ENCODE assay signal across 1 cellular context in the genomic region with DNA sequence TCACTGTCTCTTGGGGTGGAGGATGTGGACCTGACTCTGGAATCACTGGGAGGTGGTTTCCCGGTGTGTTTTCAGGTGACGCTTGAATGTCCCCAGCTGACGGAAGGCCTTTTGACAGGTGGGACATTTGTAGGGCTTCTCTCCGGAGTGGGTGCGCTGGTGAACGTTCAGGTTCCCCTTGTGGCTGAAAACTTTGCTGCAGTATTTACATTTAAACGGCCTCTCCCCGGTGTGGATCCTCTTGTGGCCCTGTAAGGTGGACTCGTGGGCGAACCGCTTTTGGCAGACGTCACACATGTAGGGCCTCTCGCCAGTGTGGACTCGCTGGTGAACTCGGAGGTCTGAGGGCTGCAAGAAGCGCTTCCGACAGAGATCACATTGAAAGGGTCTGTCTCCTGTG.
TF ChIP-seq lines count a peak whose summit lies in the region.

No MANE protein-coding gene starts in this region.

TF ChIP-seq in GM23338, 12 proteins besides CTCF, POLR2A, EP300 and RAD21:
- TF ChIP-seq NANOG (IDR thresholded peaks at IDR 0.05; ENCODE audit: borderline replicate concordance) (no peak), ZNF331 (CRISPR knock-in tag; IDR thresholded peaks at IDR 0.05; ENCODE audit: low read depth) (no peak), JUNB (IDR thresholded peaks at IDR 0.05; ENCODE audit: unreplicated experiment) (no peak), ZNF114 (CRISPR knock-in tag; IDR thresholded peaks at IDR 0.05) (no peak), POLR2AphosphoS5 (IDR thresholded peaks at IDR 0.05; ENCODE audit: low read depth) (no peak), STAT1 (IDR thresholded peaks at IDR 0.05; ENCODE audit: unreplicated experiment) (no peak), CREB1 (CRISPR knock-in tag; IDR thresholded peaks at IDR 0.05; ENCODE audit: low read depth) (no peak), EZH2 (IDR thresholded peaks at IDR 0.05; ENCODE audit: low read depth, unreplicated experiment) (no peak), EZH2phosphoT487 (IDR thresholded peaks at IDR 0.05; ENCODE audit: unreplicated experiment) (no peak)
- TF ChIP-seq, protein P1, sequence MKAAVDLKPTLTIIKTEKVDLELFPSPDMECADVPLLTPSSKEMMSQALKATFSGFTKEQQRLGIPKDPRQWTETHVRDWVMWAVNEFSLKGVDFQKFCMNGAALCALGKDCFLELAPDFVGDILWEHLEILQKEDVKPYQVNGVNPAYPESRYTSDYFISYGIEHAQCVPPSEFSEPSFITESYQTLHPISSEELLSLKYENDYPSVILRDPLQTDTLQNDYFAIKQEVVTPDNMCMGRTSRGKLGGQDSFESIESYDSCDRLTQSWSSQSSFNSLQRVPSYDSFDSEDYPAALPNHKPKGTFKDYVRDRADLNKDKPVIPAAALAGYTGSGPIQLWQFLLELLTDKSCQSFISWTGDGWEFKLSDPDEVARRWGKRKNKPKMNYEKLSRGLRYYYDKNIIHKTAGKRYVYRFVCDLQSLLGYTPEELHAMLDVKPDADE (IDR thresholded peaks at IDR 0.05): no peak
- TF ChIP-seq, protein P2, sequence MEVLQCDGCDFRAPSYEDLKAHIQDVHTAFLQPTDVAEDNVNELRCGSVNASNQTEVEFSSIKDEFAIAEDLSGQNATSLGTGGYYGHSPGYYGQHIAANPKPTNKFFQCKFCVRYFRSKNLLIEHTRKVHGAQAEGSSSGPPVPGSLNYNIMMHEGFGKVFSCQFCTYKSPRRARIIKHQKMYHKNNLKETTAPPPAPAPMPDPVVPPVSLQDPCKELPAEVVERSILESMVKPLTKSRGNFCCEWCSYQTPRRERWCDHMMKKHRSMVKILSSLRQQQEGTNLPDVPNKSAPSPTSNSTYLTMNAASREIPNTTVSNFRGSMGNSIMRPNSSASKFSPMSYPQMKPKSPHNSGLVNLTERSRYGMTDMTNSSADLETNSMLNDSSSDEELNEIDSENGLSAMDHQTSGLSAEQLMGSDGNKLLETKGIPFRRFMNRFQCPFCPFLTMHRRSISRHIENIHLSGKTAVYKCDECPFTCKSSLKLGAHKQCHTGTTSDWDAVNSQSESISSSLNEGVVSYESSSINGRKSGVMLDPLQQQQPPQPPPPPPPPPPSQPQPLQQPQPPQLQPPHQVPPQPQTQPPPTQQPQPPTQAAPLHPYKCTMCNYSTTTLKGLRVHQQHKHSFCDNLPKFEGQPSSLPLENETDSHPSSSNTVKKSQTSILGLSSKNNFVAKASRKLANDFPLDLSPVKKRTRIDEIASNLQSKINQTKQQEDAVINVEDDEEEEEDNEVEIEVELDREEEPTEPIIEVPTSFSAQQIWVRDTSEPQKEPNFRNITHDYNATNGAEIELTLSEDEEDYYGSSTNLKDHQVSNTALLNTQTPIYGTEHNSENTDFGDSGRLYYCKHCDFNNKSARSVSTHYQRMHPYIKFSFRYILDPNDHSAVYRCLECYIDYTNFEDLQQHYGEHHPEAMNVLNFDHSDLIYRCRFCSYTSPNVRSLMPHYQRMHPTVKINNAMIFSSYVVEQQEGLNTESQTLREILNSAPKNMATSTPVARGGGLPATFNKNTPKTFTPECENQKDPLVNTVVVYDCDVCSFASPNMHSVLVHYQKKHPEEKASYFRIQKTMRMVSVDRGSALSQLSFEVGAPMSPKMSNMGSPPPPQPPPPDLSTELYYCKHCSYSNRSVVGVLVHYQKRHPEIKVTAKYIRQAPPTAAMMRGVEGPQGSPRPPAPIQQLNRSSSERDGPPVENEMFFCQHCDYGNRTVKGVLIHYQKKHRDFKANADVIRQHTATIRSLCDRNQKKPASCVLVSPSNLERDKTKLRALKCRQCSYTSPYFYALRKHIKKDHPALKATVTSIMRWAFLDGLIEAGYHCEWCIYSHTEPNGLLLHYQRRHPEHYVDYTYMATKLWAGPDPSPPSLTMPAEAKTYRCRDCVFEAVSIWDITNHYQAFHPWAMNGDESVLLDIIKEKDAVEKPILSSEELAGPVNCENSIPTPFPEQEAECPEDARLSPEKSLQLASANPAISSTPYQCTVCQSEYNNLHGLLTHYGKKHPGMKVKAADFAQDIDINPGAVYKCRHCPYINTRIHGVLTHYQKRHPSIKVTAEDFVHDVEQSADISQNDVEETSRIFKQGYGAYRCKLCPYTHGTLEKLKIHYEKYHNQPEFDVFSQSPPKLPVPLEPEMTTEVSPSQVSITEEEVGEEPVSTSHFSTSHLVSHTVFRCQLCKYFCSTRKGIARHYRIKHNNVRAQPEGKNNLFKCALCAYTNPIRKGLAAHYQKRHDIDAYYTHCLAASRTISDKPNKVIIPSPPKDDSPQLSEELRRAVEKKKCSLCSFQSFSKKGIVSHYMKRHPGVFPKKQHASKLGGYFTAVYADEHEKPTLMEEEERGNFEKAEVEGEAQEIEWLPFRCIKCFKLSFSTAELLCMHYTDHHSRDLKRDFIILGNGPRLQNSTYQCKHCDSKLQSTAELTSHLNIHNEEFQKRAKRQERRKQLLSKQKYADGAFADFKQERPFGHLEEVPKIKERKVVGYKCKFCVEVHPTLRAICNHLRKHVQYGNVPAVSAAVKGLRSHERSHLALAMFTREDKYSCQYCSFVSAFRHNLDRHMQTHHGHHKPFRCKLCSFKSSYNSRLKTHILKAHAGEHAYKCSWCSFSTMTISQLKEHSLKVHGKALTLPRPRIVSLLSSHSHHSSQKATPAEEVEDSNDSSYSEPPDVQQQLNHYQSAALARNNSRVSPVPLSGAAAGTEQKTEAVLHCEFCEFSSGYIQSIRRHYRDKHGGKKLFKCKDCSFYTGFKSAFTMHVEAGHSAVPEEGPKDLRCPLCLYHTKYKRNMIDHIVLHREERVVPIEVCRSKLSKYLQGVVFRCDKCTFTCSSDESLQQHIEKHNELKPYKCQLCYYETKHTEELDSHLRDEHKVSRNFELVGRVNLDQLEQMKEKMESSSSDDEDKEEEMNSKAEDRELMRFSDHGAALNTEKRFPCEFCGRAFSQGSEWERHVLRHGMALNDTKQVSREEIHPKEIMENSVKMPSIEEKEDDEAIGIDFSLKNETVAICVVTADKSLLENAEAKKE (CRISPR knock-in tag; IDR thresholded peaks at IDR 0.05): no peak
- TF ChIP-seq, protein P3, sequence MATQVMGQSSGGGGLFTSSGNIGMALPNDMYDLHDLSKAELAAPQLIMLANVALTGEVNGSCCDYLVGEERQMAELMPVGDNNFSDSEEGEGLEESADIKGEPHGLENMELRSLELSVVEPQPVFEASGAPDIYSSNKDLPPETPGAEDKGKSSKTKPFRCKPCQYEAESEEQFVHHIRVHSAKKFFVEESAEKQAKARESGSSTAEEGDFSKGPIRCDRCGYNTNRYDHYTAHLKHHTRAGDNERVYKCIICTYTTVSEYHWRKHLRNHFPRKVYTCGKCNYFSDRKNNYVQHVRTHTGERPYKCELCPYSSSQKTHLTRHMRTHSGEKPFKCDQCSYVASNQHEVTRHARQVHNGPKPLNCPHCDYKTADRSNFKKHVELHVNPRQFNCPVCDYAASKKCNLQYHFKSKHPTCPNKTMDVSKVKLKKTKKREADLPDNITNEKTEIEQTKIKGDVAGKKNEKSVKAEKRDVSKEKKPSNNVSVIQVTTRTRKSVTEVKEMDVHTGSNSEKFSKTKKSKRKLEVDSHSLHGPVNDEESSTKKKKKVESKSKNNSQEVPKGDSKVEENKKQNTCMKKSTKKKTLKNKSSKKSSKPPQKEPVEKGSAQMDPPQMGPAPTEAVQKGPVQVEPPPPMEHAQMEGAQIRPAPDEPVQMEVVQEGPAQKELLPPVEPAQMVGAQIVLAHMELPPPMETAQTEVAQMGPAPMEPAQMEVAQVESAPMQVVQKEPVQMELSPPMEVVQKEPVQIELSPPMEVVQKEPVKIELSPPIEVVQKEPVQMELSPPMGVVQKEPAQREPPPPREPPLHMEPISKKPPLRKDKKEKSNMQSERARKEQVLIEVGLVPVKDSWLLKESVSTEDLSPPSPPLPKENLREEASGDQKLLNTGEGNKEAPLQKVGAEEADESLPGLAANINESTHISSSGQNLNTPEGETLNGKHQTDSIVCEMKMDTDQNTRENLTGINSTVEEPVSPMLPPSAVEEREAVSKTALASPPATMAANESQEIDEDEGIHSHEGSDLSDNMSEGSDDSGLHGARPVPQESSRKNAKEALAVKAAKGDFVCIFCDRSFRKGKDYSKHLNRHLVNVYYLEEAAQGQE (IDR thresholded peaks at IDR 0.05; ENCODE audit: unreplicated experiment): no peak
